Comparison of ENCODE assay signal across 9 cellular contexts in genomic region chr20:63290677-63291472, GRCh38. TPM values are rescaled to one million over a fixed set of nuclear protein-coding genes. Genes with fewer than 3 reads are reported as not detected.
DNase-seq lines count a peak whose midpoint lies in the region; ATAC-seq and TF ChIP-seq lines count a peak whose summit lies in the region.
"Had no signal": no experiment of that assay in that cellular context is flagged by ENCODE, and none has a peak within 500 bp of the region (broad histone marks: within the 10 kb centered on the region; RNA-seq: fewer than 3 reads in every experiment).

No MANE protein-coding gene starts in this region.

- H3K27me3 Mint-ChIP-seq in chondrocyte (ENCODE audit: low read depth): no peaks in the 10 kb centered on the region

- H2BK12ac ChIP-seq in mesenchymal stem cell (ENCODE audit: low read length in 2 of 2): peak overlapping the region in 1 of 2 experiments; percentile 15

- H3K4me2 ChIP-seq in Karpas-422 (ENCODE audit: low read depth, low read length, poor library complexity, severe bottlenecking): no peak overlapping the region
- H3K4me2 ChIP-seq in mesenchymal stem cell (ENCODE audit: low read length, poor library complexity, severe bottlenecking): no peak overlapping the region

- no peaks in the 10 kb centered on the region for H3K9me3 ChIP-seq in Karpas-422 (ENCODE audit: low read length)
- H3K9me3 ChIP-seq in mesenchymal stem cell (ENCODE audit: control insufficient read depth, low read length): no peaks in the 10 kb centered on the region

- no peak overlapping the region for H2BK15ac ChIP-seq in mesenchymal stem cell (ENCODE audit: low read depth, poor library complexity, severe bottlenecking)

- H3K9ac ChIP-seq in Karpas-422 (ENCODE audit: low read length): no peak overlapping the region
- H3K9ac ChIP-seq in mesenchymal stem cell (ENCODE audit: low read length): no peak overlapping the region

- H3K36me3 Mint-ChIP-seq in chondrocyte (ENCODE audit: low read depth): peaks cover 10% of the 10 kb centered on the region

- H3K4me1 ChIP-seq in Karpas-422 (ENCODE audit: low read length) (peaks cover 7% of the 10 kb centered on the region), mesenchymal stem cell (ENCODE audit: control insufficient read depth, insufficient read depth, low read depth, low read length) (peaks cover 28% of the 10 kb centered on the region)

- H3K4me3 Mint-ChIP-seq in chondrocyte (ENCODE audit: unreplicated experiment): no peak overlapping the region

- no peaks in the 10 kb centered on the region for H3K4me1 Mint-ChIP-seq in chondrocyte (ENCODE audit: low read depth)

- no peak overlapping the region for H3K14ac ChIP-seq in mesenchymal stem cell (ENCODE audit: low read length in 2 of 2)

- no peaks in the 10 kb centered on the region for H3K79me2 ChIP-seq in Karpas-422 (ENCODE audit: low read length)

- H3K27me3 ChIP-seq in Karpas-422 (ENCODE audit: low read length) (no peaks in the 10 kb centered on the region), mesenchymal stem cell (ENCODE audit: control insufficient read depth in 1 of 2, insufficient read depth in 1 of 2, low read length in 2 of 2) (peaks cover 11 to 39% of the 10 kb centered on the region in 2 experiments)

- DNase-seq in Daoy (ENCODE audit: low read depth) (peak; percentile 69), Karpas-422 (peak; percentile 88), chondrocyte (ENCODE audit: low spot score) (no peak), mesenchymal stem cell (peak; percentile 46), putamen (ENCODE audit: low spot score) (no peak)
- DNase-seq in activated CD4-positive, CD25-positive, alpha-beta regulatory T cell treated with anti-CD3 and anti-CD28 coated beads, Interleukin-2, amount 50 U/mL, for 72 hours: peak; percentile 76
- DNase-seq in stimulated activated naive CD4-positive, alpha-beta T cell (lab: John Stamatoyannopoulos, UW): peak; percentile 16 to 57 (median 37)

- H3K27ac ChIP-seq in Karpas-422 (ENCODE audit: low read length) (no peak overlapping the region), mesenchymal stem cell (ENCODE audit: low read length, poor library complexity, severe bottlenecking) (no peak overlapping the region)

- H2BK120ac ChIP-seq in mesenchymal stem cell (ENCODE audit: low read depth, low read length): no peak overlapping the region

- H2AFZ ChIP-seq in Karpas-422 (ENCODE audit: low read length) (no peak overlapping the region), mesenchymal stem cell (ENCODE audit: low read depth, low read length) (no peak overlapping the region)

- H4K8ac ChIP-seq in mesenchymal stem cell (ENCODE audit: low read length): no peak overlapping the region

- peaks cover 14% of the 10 kb centered on the region for H3K79me1 ChIP-seq in mesenchymal stem cell (replicated peaks; ENCODE audit: low read length, poor library complexity, severe bottlenecking)

- peak; percentile 81 for TF ChIP-seq CTCF in chondrocyte (IDR thresholded peaks at IDR 0.05)

- no peak overlapping the region for H2AK5ac ChIP-seq in mesenchymal stem cell (ENCODE audit: low read length, severe bottlenecking)

- H3K9me3 Mint-ChIP-seq in chondrocyte (ENCODE audit: low read depth): no peaks in the 10 kb centered on the region

- no peak for ATAC-seq in HG02840 (IDR thresholded peaks at IDR 0.05; ENCODE audit: low FRiP score, unreplicated experiment)

- no peak overlapping the region for H3K18ac ChIP-seq in mesenchymal stem cell (ENCODE audit: low read depth in 1 of 2, low read length in 2 of 2)

- H4K91ac ChIP-seq in mesenchymal stem cell (ENCODE audit: low read length): no peak overlapping the region

- H3K9me2 ChIP-seq in Karpas-422 (replicated peaks; ENCODE audit: insufficient read depth, low read length): no peaks in the 10 kb centered on the region

- no peak overlapping the region for H2BK5ac ChIP-seq in mesenchymal stem cell (ENCODE audit: low read depth, low read length, poor library complexity, severe bottlenecking)

- peak overlapping the region in 1 of 2 experiments; percentile 30 for H3K4ac ChIP-seq in mesenchymal stem cell (ENCODE audit: low read depth in 1 of 2, low read length in 2 of 2)

- H3K36me3 ChIP-seq in Karpas-422 (ENCODE audit: insufficient read depth, low read length): no peaks in the 10 kb centered on the region
- H3K36me3 ChIP-seq in mesenchymal stem cell (ENCODE audit: control insufficient read depth in 1 of 2, insufficient read depth in 2 of 2, low read depth in 1 of 2, low read length in 2 of 2): peaks cover 34 to 60% of the 10 kb centered on the region in 2 experiments

- H3K4me3 ChIP-seq in Karpas-422 (ENCODE audit: low read length) (no peak overlapping the region), mesenchymal stem cell (ENCODE audit: insufficient read depth in 1 of 2, low read depth in 1 of 2, low read length in 2 of 2) (no peak overlapping the region)

- no peak overlapping the region for H3K23ac ChIP-seq in mesenchymal stem cell (ENCODE audit: low read length in 2 of 2)

- H4K20me1 ChIP-seq in Karpas-422 (ENCODE audit: insufficient read depth, low read depth, low read length): peaks cover 12% of the 10 kb centered on the region; the same call in 1 of the 2 replicates

- WGBS in mesenchymal stem cell: 57% methylated on average over 25 of the region's 26 CpGs

- no peak overlapping the region for H3K27ac Mint-ChIP-seq in chondrocyte (ENCODE audit: unreplicated experiment)

RNA-seq across cellular contexts. Expression of gene COL20A1, which starts 2.1 kb away (rescaled TPM):
- 0.97 and 1.3 TPM in 2 replicates for total RNA-seq in Daoy (2014; rRNA removed; shearing (Covaris generic))
- total RNA-seq in Karpas-422 (2014; rRNA removed; shearing (Covaris generic); ENCODE audit: low replicate concordance): 3.1 and 3.4 TPM in 2 replicates
- 0.21 TPM in 1 of 3 replicates, not detected in the others for total RNA-seq in chondrocyte
- polyA plus RNA-seq in mesenchymal stem cell (2013, experiment 1 of 2): not detected
- not detected for polyA plus RNA-seq in mesenchymal stem cell (2013, experiment 2 of 2)

RNA-seq across cellular contexts. Expression of gene ARFGAP1, which starts 18.3 kb away (rescaled TPM):
- total RNA-seq in Daoy (2014; rRNA removed; shearing (Covaris generic)): 79.6 and 85.6 TPM in 2 replicates
- 49.2 and 61.3 TPM in 2 replicates for total RNA-seq in Karpas-422 (2014; rRNA removed; shearing (Covaris generic); ENCODE audit: low replicate concordance)
- 117 to 186 TPM (median 124 TPM) in 3 replicates for total RNA-seq in chondrocyte
- 62.8 TPM for polyA plus RNA-seq in mesenchymal stem cell (2013, experiment 1 of 2)
- 60.5 TPM for polyA plus RNA-seq in mesenchymal stem cell (2013, experiment 2 of 2)

RNA-seq across cellular contexts. Expression of gene NKAIN4, which starts 36.6 kb away (rescaled TPM):
- 10.6 and 12.9 TPM in 2 replicates for total RNA-seq in Daoy (2014; rRNA removed; shearing (Covaris generic))
- total RNA-seq in Karpas-422 (2014; rRNA removed; shearing (Covaris generic); ENCODE audit: low replicate concordance): not detected in 2 replicates
- 2.2 to 3.1 TPM (median 3.0 TPM) in 3 replicates for total RNA-seq in chondrocyte
- 0.10 TPM for polyA plus RNA-seq in mesenchymal stem cell (2013, experiment 1 of 2)
- not detected for polyA plus RNA-seq in mesenchymal stem cell (2013, experiment 2 of 2)
- total RNA-seq: T-helper 1 cell treated with Interleukin-12 subunit alpha and Interleukin-12 subunit beta and Interleukin-4 antibody, amounts not matched to agents 30 ng/mL and 1 ng/mL, for 36 hours had no signal

RNA-seq across cellular contexts. Expression of gene BIRC7, which starts 55.2 kb away (rescaled TPM):
- total RNA-seq in Daoy (2014; rRNA removed; shearing (Covaris generic)): 0.51 and 1.7 TPM in 2 replicates
- total RNA-seq in Karpas-422 (2014; rRNA removed; shearing (Covaris generic); ENCODE audit: low replicate concordance): 10.7 and 23.3 TPM in 2 replicates
- 0.50 to 0.51 TPM in 2 of 3 replicates, not detected in the other for total RNA-seq in chondrocyte
- polyA plus RNA-seq in mesenchymal stem cell (2013, experiment 1 of 2): 1.6 TPM
- polyA plus RNA-seq in mesenchymal stem cell (2013, experiment 2 of 2): 1.5 TPM
- total RNA-seq: T-helper 1 cell treated with Interleukin-12 subunit alpha and Interleukin-12 subunit beta and Interleukin-4 antibody, amounts not matched to agents 30 ng/mL and 1 ng/mL, for 36 hours had no signal

Comparison
In these comparisons a context has a peak if more than half of its experiments do, and no peak if none do; other contexts are left out.
1. DNase-seq: peak in Daoy (single experiment), Karpas-422 (single experiment), activated CD4-positive, CD25-positive, alpha-beta regulatory T cell treated with anti-CD3 and anti-CD28 coated beads, Interleukin-2, amount 50 U/mL, for 72 hours (single experiment), mesenchymal stem cell (single experiment) and stimulated activated naive CD4-positive, alpha-beta T cell (6 of 6); none in chondrocyte (single experiment) and putamen (single experiment).